1 cellular context compared by ENCODE assay signal in the genomic region with DNA sequence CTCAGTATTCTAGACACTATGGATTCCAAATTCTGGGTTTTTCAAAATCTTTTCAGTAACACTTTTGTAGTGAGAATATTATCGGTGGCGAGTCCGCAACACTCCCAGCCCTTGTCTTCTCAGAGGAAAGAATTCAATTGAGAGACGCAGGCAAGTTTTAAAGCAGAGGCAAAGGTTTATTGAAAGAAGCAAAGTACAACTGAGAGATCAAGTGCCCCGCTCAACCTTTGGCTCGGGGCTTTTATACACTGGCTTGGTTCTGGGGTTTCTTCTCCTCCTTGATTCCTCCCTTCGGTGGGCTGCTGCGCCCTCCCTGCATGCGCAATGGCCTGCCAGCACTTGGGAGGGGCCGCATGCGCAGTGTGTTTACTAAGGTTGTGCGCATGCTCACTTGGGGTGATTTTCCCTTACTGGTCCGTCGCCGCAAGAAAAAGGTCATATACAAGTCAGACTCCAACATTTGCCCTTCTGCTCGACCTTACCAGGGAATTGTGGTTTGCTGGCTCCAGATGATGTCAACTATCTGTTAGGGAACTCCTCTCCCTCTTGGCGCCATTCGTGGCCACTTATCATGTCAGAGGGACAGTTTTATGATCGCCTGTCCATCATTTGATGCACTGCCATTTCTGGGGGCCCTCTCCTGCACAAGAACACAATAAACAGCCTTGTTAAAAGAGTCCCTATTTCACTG.
TF ChIP-seq lines count a peak whose summit lies in the region.

No MANE protein-coding gene starts in this region.

TF ChIP-seq in HepG2, 621 proteins besides CTCF, POLR2A, EP300 and RAD21 (continued from another document and continues in another):
- TF ChIP-seq, protein P1, sequence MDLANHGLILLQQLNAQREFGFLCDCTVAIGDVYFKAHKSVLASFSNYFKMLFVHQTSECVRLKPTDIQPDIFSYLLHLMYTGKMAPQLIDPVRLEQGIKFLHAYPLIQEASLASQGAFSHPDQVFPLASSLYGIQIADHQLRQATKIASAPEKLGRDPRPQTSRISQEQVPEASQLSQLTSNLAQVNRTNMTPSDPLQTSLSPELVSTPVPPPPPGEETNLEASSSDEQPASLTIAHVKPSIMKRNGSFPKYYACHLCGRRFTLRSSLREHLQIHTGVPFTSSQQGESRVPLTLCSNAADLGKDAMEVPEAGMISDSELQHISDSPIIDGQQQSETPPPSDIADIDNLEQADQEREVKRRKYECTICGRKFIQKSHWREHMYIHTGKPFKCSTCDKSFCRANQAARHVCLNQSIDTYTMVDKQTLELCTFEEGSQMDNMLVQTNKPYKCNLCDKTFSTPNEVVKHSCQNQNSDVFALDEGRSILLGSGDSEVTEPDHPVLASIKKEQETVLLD (CRISPR knock-in tag; IDR thresholded peaks at IDR 0.05; ENCODE audit: low read depth): peak; percentile 59; the same call in 1 of the 2 replicates
- TF ChIP-seq ZNF644 (CRISPR knock-in tag; IDR thresholded peaks at IDR 0.05; ENCODE audit: low read depth) (peak; percentile 62; the same call in 1 of the 2 replicates), ZNF674 (CRISPR knock-in tag; IDR thresholded peaks at IDR 0.05; ENCODE audit: low read depth) (0 out of 2 replicates have a peak, but pooled peaks have one; percentile 59), RNF2 (conservative IDR thresholded peaks at IDR 0.05; ENCODE audit: low read depth) (peak; percentile 48; the same call in 1 of the 2 replicates), ZNF136 (CRISPR knock-in tag; IDR thresholded peaks at IDR 0.05; ENCODE audit: low read depth) (peak; percentile 97), PHF21A (CRISPR knock-in tag; IDR thresholded peaks at IDR 0.05) (peak; percentile 42; the same call in 1 of the 2 replicates), ATF7-NPFF (CRISPR knock-in tag; IDR thresholded peaks at IDR 0.05; ENCODE audit: low read depth) (peak; percentile 52), AGO2 (optimal IDR thresholded peaks at IDR 0.05; ENCODE audit: low read depth, low read length) (no peak), ZNF451 (CRISPR knock-in tag; IDR thresholded peaks at IDR 0.05) (0 out of 2 replicates have a peak, but pooled peaks have one; percentile 14), SP2 (CRISPR knock-in tag; IDR thresholded peaks at IDR 0.05) (no peak), ZNF431 (CRISPR knock-in tag; IDR thresholded peaks at IDR 0.05; ENCODE audit: borderline replicate concordance, low read depth) (peak; percentile 76; the same call in 1 of the 2 replicates), CCDC6 (CRISPR knock-in tag; IDR thresholded peaks at IDR 0.05) (peak; percentile 91), KDM3A (CRISPR knock-in tag; IDR thresholded peaks at IDR 0.05; ENCODE audit: low read depth) (peak; percentile 78; the same call in 1 of the 2 replicates), TARDBP (CRISPR knock-in tag; IDR thresholded peaks at IDR 0.05) (peak; percentile 65), KLF15 (CRISPR knock-in tag; IDR thresholded peaks at IDR 0.05; ENCODE audit: borderline replicate concordance) (peak; percentile 63; the same call in 1 of the 2 replicates), ZNF790 (CRISPR knock-in tag; IDR thresholded peaks at IDR 0.05; ENCODE audit: borderline replicate concordance) (0 out of 2 replicates have a peak, but pooled peaks have one; percentile 83), NCOA1 (CRISPR knock-in tag; IDR thresholded peaks at IDR 0.05) (0 out of 2 replicates have a peak, but pooled peaks have one; percentile 64), ZNF619 (CRISPR knock-in tag; IDR thresholded peaks at IDR 0.05) (peak; percentile 88), ZNF841 (CRISPR knock-in tag; IDR thresholded peaks at IDR 0.05; ENCODE audit: borderline replicate concordance) (no peak), MIER3 (CRISPR knock-in tag; IDR thresholded peaks at IDR 0.05; ENCODE audit: borderline replicate concordance) (peak; percentile 77; the same call in 1 of the 2 replicates)
- TF ChIP-seq, protein P2, sequence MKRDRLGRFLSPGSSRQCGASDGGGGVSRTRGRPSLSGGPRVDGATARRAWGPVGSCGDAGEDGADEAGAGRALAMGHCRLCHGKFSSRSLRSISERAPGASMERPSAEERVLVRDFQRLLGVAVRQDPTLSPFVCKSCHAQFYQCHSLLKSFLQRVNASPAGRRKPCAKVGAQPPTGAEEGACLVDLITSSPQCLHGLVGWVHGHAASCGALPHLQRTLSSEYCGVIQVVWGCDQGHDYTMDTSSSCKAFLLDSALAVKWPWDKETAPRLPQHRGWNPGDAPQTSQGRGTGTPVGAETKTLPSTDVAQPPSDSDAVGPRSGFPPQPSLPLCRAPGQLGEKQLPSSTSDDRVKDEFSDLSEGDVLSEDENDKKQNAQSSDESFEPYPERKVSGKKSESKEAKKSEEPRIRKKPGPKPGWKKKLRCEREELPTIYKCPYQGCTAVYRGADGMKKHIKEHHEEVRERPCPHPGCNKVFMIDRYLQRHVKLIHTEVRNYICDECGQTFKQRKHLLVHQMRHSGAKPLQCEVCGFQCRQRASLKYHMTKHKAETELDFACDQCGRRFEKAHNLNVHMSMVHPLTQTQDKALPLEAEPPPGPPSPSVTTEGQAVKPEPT (CRISPR knock-in tag; IDR thresholded peaks at IDR 0.05; ENCODE audit: low read depth): peak; percentile 85
- TF ChIP-seq, protein P3, sequence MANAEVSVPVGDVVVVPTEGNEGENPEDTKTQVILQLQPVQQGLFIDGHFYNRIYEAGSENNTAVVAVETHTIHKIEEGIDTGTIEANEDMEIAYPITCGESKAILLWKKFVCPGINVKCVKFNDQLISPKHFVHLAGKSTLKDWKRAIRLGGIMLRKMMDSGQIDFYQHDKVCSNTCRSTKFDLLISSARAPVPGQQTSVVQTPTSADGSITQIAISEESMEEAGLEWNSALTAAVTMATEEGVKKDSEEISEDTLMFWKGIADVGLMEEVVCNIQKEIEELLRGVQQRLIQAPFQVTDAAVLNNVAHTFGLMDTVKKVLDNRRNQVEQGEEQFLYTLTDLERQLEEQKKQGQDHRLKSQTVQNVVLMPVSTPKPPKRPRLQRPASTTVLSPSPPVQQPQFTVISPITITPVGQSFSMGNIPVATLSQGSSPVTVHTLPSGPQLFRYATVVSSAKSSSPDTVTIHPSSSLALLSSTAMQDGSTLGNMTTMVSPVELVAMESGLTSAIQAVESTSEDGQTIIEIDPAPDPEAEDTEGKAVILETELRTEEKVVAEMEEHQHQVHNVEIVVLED (CRISPR knock-in tag; IDR thresholded peaks at IDR 0.05; ENCODE audit: borderline replicate concordance): peak; percentile 73
- TF ChIP-seq, protein P4, sequence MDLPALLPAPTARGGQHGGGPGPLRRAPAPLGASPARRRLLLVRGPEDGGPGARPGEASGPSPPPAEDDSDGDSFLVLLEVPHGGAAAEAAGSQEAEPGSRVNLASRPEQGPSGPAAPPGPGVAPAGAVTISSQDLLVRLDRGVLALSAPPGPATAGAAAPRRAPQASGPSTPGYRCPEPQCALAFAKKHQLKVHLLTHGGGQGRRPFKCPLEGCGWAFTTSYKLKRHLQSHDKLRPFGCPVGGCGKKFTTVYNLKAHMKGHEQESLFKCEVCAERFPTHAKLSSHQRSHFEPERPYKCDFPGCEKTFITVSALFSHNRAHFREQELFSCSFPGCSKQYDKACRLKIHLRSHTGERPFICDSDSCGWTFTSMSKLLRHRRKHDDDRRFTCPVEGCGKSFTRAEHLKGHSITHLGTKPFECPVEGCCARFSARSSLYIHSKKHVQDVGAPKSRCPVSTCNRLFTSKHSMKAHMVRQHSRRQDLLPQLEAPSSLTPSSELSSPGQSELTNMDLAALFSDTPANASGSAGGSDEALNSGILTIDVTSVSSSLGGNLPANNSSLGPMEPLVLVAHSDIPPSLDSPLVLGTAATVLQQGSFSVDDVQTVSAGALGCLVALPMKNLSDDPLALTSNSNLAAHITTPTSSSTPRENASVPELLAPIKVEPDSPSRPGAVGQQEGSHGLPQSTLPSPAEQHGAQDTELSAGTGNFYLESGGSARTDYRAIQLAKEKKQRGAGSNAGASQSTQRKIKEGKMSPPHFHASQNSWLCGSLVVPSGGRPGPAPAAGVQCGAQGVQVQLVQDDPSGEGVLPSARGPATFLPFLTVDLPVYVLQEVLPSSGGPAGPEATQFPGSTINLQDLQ (CRISPR knock-in tag; IDR thresholded peaks at IDR 0.05): peak; percentile 22; the same call in 1 of the 2 replicates
- TF ChIP-seq, protein P5, sequence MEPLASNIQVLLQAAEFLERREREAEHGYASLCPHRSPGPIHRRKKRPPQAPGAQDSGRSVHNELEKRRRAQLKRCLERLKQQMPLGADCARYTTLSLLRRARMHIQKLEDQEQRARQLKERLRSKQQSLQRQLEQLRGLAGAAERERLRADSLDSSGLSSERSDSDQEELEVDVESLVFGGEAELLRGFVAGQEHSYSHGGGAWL (CRISPR knock-in tag; IDR thresholded peaks at IDR 0.05): peak; percentile 58
- TF ChIP-seq, protein P6, sequence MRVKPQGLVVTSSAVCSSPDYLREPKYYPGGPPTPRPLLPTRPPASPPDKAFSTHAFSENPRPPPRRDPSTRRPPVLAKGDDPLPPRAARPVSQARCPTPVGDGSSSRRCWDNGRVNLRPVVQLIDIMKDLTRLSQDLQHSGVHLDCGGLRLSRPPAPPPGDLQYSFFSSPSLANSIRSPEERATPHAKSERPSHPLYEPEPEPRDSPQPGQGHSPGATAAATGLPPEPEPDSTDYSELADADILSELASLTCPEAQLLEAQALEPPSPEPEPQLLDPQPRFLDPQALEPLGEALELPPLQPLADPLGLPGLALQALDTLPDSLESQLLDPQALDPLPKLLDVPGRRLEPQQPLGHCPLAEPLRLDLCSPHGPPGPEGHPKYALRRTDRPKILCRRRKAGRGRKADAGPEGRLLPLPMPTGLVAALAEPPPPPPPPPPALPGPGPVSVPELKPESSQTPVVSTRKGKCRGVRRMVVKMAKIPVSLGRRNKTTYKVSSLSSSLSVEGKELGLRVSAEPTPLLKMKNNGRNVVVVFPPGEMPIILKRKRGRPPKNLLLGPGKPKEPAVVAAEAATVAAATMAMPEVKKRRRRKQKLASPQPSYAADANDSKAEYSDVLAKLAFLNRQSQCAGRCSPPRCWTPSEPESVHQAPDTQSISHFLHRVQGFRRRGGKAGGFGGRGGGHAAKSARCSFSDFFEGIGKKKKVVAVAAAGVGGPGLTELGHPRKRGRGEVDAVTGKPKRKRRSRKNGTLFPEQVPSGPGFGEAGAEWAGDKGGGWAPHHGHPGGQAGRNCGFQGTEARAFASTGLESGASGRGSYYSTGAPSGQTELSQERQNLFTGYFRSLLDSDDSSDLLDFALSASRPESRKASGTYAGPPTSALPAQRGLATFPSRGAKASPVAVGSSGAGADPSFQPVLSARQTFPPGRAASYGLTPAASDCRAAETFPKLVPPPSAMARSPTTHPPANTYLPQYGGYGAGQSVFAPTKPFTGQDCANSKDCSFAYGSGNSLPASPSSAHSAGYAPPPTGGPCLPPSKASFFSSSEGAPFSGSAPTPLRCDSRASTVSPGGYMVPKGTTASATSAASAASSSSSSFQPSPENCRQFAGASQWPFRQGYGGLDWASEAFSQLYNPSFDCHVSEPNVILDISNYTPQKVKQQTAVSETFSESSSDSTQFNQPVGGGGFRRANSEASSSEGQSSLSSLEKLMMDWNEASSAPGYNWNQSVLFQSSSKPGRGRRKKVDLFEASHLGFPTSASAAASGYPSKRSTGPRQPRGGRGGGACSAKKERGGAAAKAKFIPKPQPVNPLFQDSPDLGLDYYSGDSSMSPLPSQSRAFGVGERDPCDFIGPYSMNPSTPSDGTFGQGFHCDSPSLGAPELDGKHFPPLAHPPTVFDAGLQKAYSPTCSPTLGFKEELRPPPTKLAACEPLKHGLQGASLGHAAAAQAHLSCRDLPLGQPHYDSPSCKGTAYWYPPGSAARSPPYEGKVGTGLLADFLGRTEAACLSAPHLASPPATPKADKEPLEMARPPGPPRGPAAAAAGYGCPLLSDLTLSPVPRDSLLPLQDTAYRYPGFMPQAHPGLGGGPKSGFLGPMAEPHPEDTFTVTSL (CRISPR knock-in tag; IDR thresholded peaks at IDR 0.05; ENCODE audit: borderline replicate concordance): no peak; the same call in 1 of the 2 replicates
- TF ChIP-seq, protein P7, sequence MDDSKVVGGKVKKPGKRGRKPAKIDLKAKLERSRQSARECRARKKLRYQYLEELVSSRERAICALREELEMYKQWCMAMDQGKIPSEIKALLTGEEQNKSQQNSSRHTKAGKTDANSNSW (CRISPR knock-in tag; IDR thresholded peaks at IDR 0.05; ENCODE audit: borderline replicate concordance): peak; percentile 88; the same call in 1 of the 2 replicates
- TF ChIP-seq, protein P8, sequence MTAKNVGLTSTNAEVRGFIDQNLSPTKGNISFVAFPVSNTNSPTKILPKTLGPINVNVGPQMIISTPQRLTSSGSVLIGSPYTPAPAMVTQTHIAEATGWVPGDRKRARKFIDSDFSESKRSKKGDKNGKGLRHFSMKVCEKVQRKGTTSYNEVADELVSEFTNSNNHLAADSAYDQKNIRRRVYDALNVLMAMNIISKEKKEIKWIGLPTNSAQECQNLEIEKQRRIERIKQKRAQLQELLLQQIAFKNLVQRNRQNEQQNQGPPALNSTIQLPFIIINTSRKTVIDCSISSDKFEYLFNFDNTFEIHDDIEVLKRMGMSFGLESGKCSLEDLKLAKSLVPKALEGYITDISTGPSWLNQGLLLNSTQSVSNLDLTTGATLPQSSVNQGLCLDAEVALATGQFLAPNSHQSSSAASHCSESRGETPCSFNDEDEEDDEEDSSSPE (CRISPR knock-in tag; IDR thresholded peaks at IDR 0.05): peak; percentile 71
- TF ChIP-seq, protein P9, sequence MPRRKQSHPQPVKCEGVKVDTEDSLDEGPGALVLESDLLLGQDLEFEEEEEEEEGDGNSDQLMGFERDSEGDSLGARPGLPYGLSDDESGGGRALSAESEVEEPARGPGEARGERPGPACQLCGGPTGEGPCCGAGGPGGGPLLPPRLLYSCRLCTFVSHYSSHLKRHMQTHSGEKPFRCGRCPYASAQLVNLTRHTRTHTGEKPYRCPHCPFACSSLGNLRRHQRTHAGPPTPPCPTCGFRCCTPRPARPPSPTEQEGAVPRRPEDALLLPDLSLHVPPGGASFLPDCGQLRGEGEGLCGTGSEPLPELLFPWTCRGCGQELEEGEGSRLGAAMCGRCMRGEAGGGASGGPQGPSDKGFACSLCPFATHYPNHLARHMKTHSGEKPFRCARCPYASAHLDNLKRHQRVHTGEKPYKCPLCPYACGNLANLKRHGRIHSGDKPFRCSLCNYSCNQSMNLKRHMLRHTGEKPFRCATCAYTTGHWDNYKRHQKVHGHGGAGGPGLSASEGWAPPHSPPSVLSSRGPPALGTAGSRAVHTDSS (CRISPR knock-in tag; conservative IDR thresholded peaks at IDR 0.05): no peak
- TF ChIP-seq, protein P10, sequence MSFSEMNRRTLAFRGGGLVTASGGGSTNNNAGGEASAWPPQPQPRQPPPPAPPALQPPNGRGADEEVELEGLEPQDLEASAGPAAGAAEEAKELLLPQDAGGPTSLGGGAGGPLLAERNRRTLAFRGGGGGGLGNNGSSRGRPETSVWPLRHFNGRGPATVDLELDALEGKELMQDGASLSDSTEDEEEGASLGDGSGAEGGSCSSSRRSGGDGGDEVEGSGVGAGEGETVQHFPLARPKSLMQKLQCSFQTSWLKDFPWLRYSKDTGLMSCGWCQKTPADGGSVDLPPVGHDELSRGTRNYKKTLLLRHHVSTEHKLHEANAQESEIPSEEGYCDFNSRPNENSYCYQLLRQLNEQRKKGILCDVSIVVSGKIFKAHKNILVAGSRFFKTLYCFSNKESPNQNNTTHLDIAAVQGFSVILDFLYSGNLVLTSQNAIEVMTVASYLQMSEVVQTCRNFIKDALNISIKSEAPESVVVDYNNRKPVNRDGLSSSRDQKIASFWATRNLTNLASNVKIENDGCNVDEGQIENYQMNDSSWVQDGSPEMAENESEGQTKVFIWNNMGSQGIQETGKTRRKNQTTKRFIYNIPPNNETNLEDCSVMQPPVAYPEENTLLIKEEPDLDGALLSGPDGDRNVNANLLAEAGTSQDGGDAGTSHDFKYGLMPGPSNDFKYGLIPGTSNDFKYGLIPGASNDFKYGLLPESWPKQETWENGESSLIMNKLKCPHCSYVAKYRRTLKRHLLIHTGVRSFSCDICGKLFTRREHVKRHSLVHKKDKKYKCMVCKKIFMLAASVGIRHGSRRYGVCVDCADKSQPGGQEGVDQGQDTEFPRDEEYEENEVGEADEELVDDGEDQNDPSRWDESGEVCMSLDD (CRISPR knock-in tag; IDR thresholded peaks at IDR 0.05; ENCODE audit: borderline replicate concordance): peak; percentile 46; the same call in 1 of the 2 replicates
